ENCODE assay signal across 9 cellular contexts in the genomic region with DNA sequence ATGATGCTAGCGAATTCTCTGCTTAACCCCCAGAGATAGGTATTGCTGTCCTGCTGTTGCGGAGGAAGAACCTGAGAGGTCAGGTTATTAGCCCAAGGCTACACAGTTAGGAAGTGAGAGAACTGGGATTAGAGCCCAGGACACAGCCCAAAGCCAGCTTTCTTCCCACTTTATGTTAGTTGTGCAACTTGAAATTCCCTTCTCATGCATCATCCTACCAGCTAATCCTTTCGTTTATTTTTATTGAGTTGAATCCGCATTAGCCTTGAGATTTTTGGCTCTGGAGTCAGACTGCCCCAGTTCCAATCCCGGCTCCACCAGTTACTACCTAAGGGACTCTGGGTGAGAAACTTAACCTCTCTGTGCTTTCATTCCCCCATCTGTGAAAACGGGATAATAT.
DNase-seq lines count a peak whose midpoint lies in the region; ATAC-seq, FAIRE-seq and TF ChIP-seq lines count a peak whose summit lies in the region.
"Had no signal": no experiment of that assay in that cellular context is flagged by ENCODE, and none has a peak within 500 bp of the region (broad histone marks: within the 10 kb centered on the region; RNA-seq: fewer than 3 reads in every experiment).

No MANE protein-coding gene starts in this region.

- H3K36me3 Mint-ChIP-seq in T-helper 2 cell treated with Interferon-gamma antibody and Interleukin-4, amounts not matched to agents 5 μg/mL and 100 μg/mL, for 36 hours (ENCODE audit: low read depth): no peaks in the 10 kb centered on the region

- WGBS in lung, 2 donors: 63 to 74% methylated on average over 6 of the region's 6 CpGs

- H3K4me3 Mint-ChIP-seq in T-helper 2 cell treated with Interferon-gamma antibody and Interleukin-4, amounts not matched to agents 5 μg/mL and 100 μg/mL, for 36 hours: no peak overlapping the region

- H3K4me1 ChIP-seq in lung (ENCODE audit: control insufficient read depth in 2 of 2, insufficient read depth in 2 of 2, low read length in 2 of 2): peaks cover 0 to 4% of the 10 kb centered on the region in 2 donors

- no peak overlapping the region for H3K4me3 ChIP-seq in lung

- H3K9me3 ChIP-seq in lung (ENCODE audit: control insufficient read depth in 2 of 2, insufficient read depth in 1 of 2, low read length in 1 of 2): no peaks in the 10 kb centered on the region

- no peak overlapping the region for H3K27ac Mint-ChIP-seq in T-helper 2 cell treated with Interferon-gamma antibody and Interleukin-4, amounts not matched to agents 5 μg/mL and 100 μg/mL, for 36 hours

- H3K27me3 ChIP-seq in lung (ENCODE audit: control insufficient read depth, insufficient read depth): no peaks in the 10 kb centered on the region

- peak; percentile 55 for ATAC-seq in lung (ENCODE audit: insufficient read depth, low FRiP score)

- DNase-seq in LHCN-M2 (ENCODE audit: low read depth): peak; percentile 98
- peak; percentile 64 for DNase-seq in epidermal melanocyte (ENCODE audit: insufficient read length, low spot score)
- no peak for DNase-seq in lung (ENCODE audit: low spot score)
- DNase-seq in urothelium cell line (ENCODE audit: low spot score): peak; percentile 61
- no peak for DNase-seq in T-helper 2 cell treated with Interferon-gamma antibody and Interleukin-4, amounts not matched to agents 5 μg/mL and 100 μg/mL, for 36 hours (ENCODE audit: low spot score)
- DNase-seq in activated CD8-positive, alpha-beta memory T cell treated with anti-CD3 and anti-CD28 coated beads, Interleukin-2, amount 50 U/mL, for 48 hours: no peak
- DNase-seq in activated CD4-positive, alpha-beta T cell treated with anti-CD3 and anti-CD28 coated beads for 4 hours: no peak
- DNase-seq: activated T-cell treated with anti-CD3 and anti-CD28 coated beads, Interleukin-2, amount 50 U/mL, for 48 hours; MM.1S had no signal

- no peaks in the 10 kb centered on the region for H3K36me3 ChIP-seq in lung (ENCODE audit: control insufficient read depth in 2 of 2, insufficient read depth in 2 of 2, low read length in 2 of 2)

- FAIRE-seq in urothelium cell line (lab: Jason Lieb, UNC): no peak

- H3K27ac ChIP-seq in lung (ENCODE audit: low read depth in 1 of 2, low read length in 1 of 2): peak overlapping the region in 1 of 2 donors; percentile 9

- no peak for TF ChIP-seq CTCF in lung (IDR thresholded peaks at IDR 0.05; ENCODE audit: control extremely low read depth, extremely low read depth)

- H3K4me1 Mint-ChIP-seq in T-helper 2 cell treated with Interferon-gamma antibody and Interleukin-4, amounts not matched to agents 5 μg/mL and 100 μg/mL, for 36 hours (ENCODE audit: low read depth): peaks cover 3% of the 10 kb centered on the region

- H3K27me3 Mint-ChIP-seq in T-helper 2 cell treated with Interferon-gamma antibody and Interleukin-4, amounts not matched to agents 5 μg/mL and 100 μg/mL, for 36 hours (ENCODE audit: low read depth): peaks cover 15% of the 10 kb centered on the region

- no peaks in the 10 kb centered on the region for H3K9me3 Mint-ChIP-seq in T-helper 2 cell treated with Interferon-gamma antibody and Interleukin-4, amounts not matched to agents 5 μg/mL and 100 μg/mL, for 36 hours

Comparison
In these comparisons a context has a peak if more than half of its experiments do, and no peak if none do; other contexts are left out.
1. DNase-seq: peak in LHCN-M2 (single experiment), epidermal melanocyte (single experiment) and urothelium cell line (single experiment); none in lung (single experiment), T-helper 2 cell treated with Interferon-gamma antibody and Interleukin-4, amounts not matched to agents 5 μg/mL and 100 μg/mL, for 36 hours (single experiment), activated CD8-positive, alpha-beta memory T cell treated with anti-CD3 and anti-CD28 coated beads, Interleukin-2, amount 50 U/mL, for 48 hours (single experiment) and activated CD4-positive, alpha-beta T cell treated with anti-CD3 and anti-CD28 coated beads for 4 hours (0 of 2).